In the genomic region with DNA sequence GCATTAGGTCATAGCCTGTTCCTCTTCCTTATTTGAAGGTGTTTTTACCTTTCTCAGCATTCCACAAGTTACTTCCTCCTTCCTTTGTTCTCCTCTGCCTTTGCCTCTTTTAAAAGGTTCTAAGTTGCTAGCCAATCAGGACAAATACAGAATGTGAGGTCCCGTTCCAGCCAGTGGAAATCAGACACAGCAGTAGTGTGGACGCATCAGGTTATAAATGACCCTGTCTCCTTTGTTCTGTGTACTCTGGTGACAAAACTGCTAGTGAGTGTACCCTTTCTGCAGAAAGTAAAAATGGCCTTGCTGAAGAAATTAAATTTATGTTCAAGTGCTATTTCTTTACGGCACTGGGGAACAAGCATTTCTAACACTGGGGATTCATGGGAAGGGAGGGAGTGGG, we compare ENCODE assay signal across 7 cellular contexts. TPM values are rescaled to one million over a fixed set of nuclear protein-coding genes. Genes with fewer than 3 reads are reported as not detected.
"Had no signal": no experiment of that assay in that cellular context is flagged by ENCODE, and none has a peak within 500 bp of the region (broad histone marks: within the 10 kb centered on the region; RNA-seq: fewer than 3 reads in every experiment).

No MANE protein-coding gene starts in this region.

RNA-seq across cellular contexts. Expression of a gene that starts 48.0 kb away (rescaled TPM):
- total RNA-seq: kidney epithelial cell, mononuclear cell, natural killer cell, omental fat pad, progenitor cell of endocrine pancreas, suprapubic skin, ureter had no signal
